Comparison of ENCODE assay signal across 10 cellular contexts in genomic region chr5:71719092-71719964, GRCh38. TPM values are rescaled to one million over a fixed set of nuclear protein-coding genes. Genes with fewer than 3 reads are reported as not detected.
A peak's percentile ranks its signal among the peaks of the same experiment; 100 is the strongest.
DNase-seq lines count a peak whose midpoint lies in the region; ATAC-seq and TF ChIP-seq lines count a peak whose summit lies in the region.
"Had no signal": no experiment of that assay in that cellular context is flagged by ENCODE, and none has a peak within 500 bp of the region (broad histone marks: within the 10 kb centered on the region; RNA-seq: fewer than 3 reads in every experiment).

Gene CARTPT, plus strand, starts transcription at chr5:71719275. Its CDS starts 19 bp downstream, at chr5:71719294.

- H3K27me3 Mint-ChIP-seq in activated CD8-positive, alpha-beta T cell treated with anti-CD3 and anti-CD28 coated beads for 36 hours, result peaks cover 52% of the 10 kb centered on the region
- H3K27me3 Mint-ChIP-seq in activated CD8-positive, alpha-beta T cell treated with anti-CD3 and anti-CD28 coated beads, Interleukin-2, amount 10 ng/mL, durations not matched to agents 7 days and 5 days (ENCODE audit: low read depth), result peaks cover 64% of the 10 kb centered on the region
- peaks cover 16% of the 10 kb centered on the region for H3K27me3 Mint-ChIP-seq in glutamatergic neuron (ENCODE audit: unreplicated experiment)
- H3K27me3 Mint-ChIP-seq in CD8-positive, alpha-beta T cell (ENCODE audit: low read depth), result peaks cover 64% of the 10 kb centered on the region

- no peak within 1 kb of the TSS for H3K27ac Mint-ChIP-seq in activated CD8-positive, alpha-beta T cell treated with anti-CD3 and anti-CD28 coated beads for 36 hours
- no peak within 1 kb of the TSS for H3K27ac Mint-ChIP-seq in activated CD8-positive, alpha-beta T cell treated with anti-CD3 and anti-CD28 coated beads, Interleukin-2, amount 10 ng/mL, durations not matched to agents 7 days and 5 days
- no peak within 1 kb of the TSS for H3K27ac Mint-ChIP-seq in glutamatergic neuron (ENCODE audit: unreplicated experiment)
- no peak within 1 kb of the TSS for H3K27ac Mint-ChIP-seq in stimulated activated effector memory CD8-positive, alpha-beta T cell treated with anti-CD3 and anti-CD28 coated beads, Interleukin-12 subunit alpha, Interleukin-12 subunit beta, amount 100 ng/mL, for 72 hours
- H3K27ac Mint-ChIP-seq in CD8-positive, alpha-beta T cell, result no peak within 1 kb of the TSS

- ATAC-seq in activated CD8-positive, alpha-beta T cell treated with anti-CD3 and anti-CD28 coated beads for 36 hours, result no peak
- no peak for ATAC-seq in activated CD8-positive, alpha-beta T cell treated with anti-CD3 and anti-CD28 coated beads, Interleukin-2, amount 10 ng/mL, durations not matched to agents 7 days and 5 days
- peak; percentile 28 for ATAC-seq in stimulated activated effector memory CD8-positive, alpha-beta T cell treated with anti-CD3 and anti-CD28 coated beads, Interleukin-12 subunit alpha, Interleukin-12 subunit beta, amount 100 ng/mL, for 72 hours
- ATAC-seq in CD8-positive, alpha-beta T cell, result no peak

- no peaks in the 10 kb centered on the region for H3K36me3 ChIP-seq in CD8-positive, alpha-beta T cell (ENCODE audit: insufficient read depth, low read length)

- H3K4me3 Mint-ChIP-seq in activated CD8-positive, alpha-beta T cell treated with anti-CD3 and anti-CD28 coated beads for 36 hours, result no peak within 1 kb of the TSS
- H3K4me3 Mint-ChIP-seq in activated CD8-positive, alpha-beta T cell treated with anti-CD3 and anti-CD28 coated beads, Interleukin-2, amount 10 ng/mL, durations not matched to agents 7 days and 5 days, result no peak within 1 kb of the TSS
- H3K4me3 Mint-ChIP-seq in glutamatergic neuron (ENCODE audit: unreplicated experiment), result peak within 1 kb of the TSS; percentile 81
- no peak within 1 kb of the TSS for H3K4me3 Mint-ChIP-seq in stimulated activated effector memory CD8-positive, alpha-beta T cell treated with anti-CD3 and anti-CD28 coated beads, Interleukin-12 subunit alpha, Interleukin-12 subunit beta, amount 100 ng/mL, for 72 hours
- no peak within 1 kb of the TSS for H3K4me3 Mint-ChIP-seq in CD8-positive, alpha-beta T cell

- H3K4me1 Mint-ChIP-seq in activated CD8-positive, alpha-beta T cell treated with anti-CD3 and anti-CD28 coated beads for 36 hours (ENCODE audit: low read depth), result no peaks in the 10 kb centered on the region
- no peaks in the 10 kb centered on the region for H3K4me1 Mint-ChIP-seq in activated CD8-positive, alpha-beta T cell treated with anti-CD3 and anti-CD28 coated beads, Interleukin-2, amount 10 ng/mL, durations not matched to agents 7 days and 5 days (ENCODE audit: low read depth)
- peaks cover 1% of the 10 kb centered on the region for H3K4me1 Mint-ChIP-seq in glutamatergic neuron (ENCODE audit: low read depth, unreplicated experiment)
- peaks cover 7% of the 10 kb centered on the region for H3K4me1 Mint-ChIP-seq in stimulated activated effector memory CD8-positive, alpha-beta T cell treated with anti-CD3 and anti-CD28 coated beads, Interleukin-12 subunit alpha, Interleukin-12 subunit beta, amount 100 ng/mL, for 72 hours
- no peaks in the 10 kb centered on the region for H3K4me1 Mint-ChIP-seq in CD8-positive, alpha-beta T cell (ENCODE audit: low read depth)

- no peak within 1 kb of the TSS for H3K27ac ChIP-seq in CD8-positive, alpha-beta T cell (ENCODE audit: low read depth, low read length)

- peaks cover 14% of the 10 kb centered on the region for H3K27me3 ChIP-seq in CD8-positive, alpha-beta T cell (ENCODE audit: insufficient read depth, low read length)

- intact Hi-C loops in activated CD8-positive, alpha-beta T cell treated with anti-CD3 and anti-CD28 coated beads for 36 hours (cut with micrococcal nuclease), result no loop called here
- intact Hi-C loops in CD8-positive, alpha-beta T cell (cut with DNase I, micrococcal nuclease), result no loop called here

- no peaks in the 10 kb centered on the region for H3K9me3 ChIP-seq in CD8-positive, alpha-beta T cell (ENCODE audit: low read length)

- H3K4me1 ChIP-seq in CD8-positive, alpha-beta T cell (ENCODE audit: insufficient read depth, low read length), result no peaks in the 10 kb centered on the region

- TF ChIP-seq CTCF in activated CD8-positive, alpha-beta T cell treated with anti-CD3 and anti-CD28 coated beads for 36 hours (IDR thresholded peaks at IDR 0.05), result no peak
- no peak for TF ChIP-seq CTCF in glutamatergic neuron (IDR thresholded peaks at IDR 0.05; ENCODE audit: partially characterized antibody, unreplicated experiment)
- TF ChIP-seq CTCF in CD8-positive, alpha-beta T cell (IDR thresholded peaks at IDR 0.05), result no peak

- no peak within 1 kb of the TSS for H3K4me3 ChIP-seq in CD8-positive, alpha-beta T cell (ENCODE audit: low read depth, low read length)

- CTCF ChIA-PET in activated CD8-positive, alpha-beta T cell treated with anti-CD3 and anti-CD28 coated beads for 36 hours (lab: Charles Lee), result no interaction called here
- CTCF ChIA-PET in activated CD8-positive, alpha-beta T cell treated with anti-CD3 and anti-CD28 coated beads, Interleukin-2, amount 10 ng/mL, durations not matched to agents 7 days and 5 days (lab: Charles Lee), result interaction anchor here (1.5 kb wide), 1 partner anchor 30 kb away, joined by 3 read pairs; no protein-coding TSS in a partner anchor
- CTCF ChIA-PET in CD8-positive, alpha-beta T cell (lab: Charles Lee), result interaction anchor here (1.7 kb wide), 1 partner anchor 10 kb away, joined by 5 read pairs; no protein-coding TSS in a partner anchor

- H3K36me3 Mint-ChIP-seq in activated CD8-positive, alpha-beta T cell treated with anti-CD3 and anti-CD28 coated beads for 36 hours (ENCODE audit: low read depth), result no peaks in the 10 kb centered on the region
- H3K36me3 Mint-ChIP-seq in activated CD8-positive, alpha-beta T cell treated with anti-CD3 and anti-CD28 coated beads, Interleukin-2, amount 10 ng/mL, durations not matched to agents 7 days and 5 days (ENCODE audit: low read depth), result no peaks in the 10 kb centered on the region
- H3K36me3 Mint-ChIP-seq in glutamatergic neuron (ENCODE audit: unreplicated experiment), result no peaks in the 10 kb centered on the region
- no peaks in the 10 kb centered on the region for H3K36me3 Mint-ChIP-seq in stimulated activated effector memory CD8-positive, alpha-beta T cell treated with anti-CD3 and anti-CD28 coated beads, Interleukin-12 subunit alpha, Interleukin-12 subunit beta, amount 100 ng/mL, for 72 hours
- no peaks in the 10 kb centered on the region for H3K36me3 Mint-ChIP-seq in CD8-positive, alpha-beta T cell

- peak; percentile 3 for DNase-seq in activated CD8-positive, alpha-beta T cell treated with anti-CD3 and anti-CD28 coated beads for 36 hours
- no peak for DNase-seq in activated CD8-positive, alpha-beta T cell treated with anti-CD3 and anti-CD28 coated beads, Interleukin-2, amount 10 ng/mL, durations not matched to agents 7 days and 5 days
- DNase-seq in SK-N-DZ (ENCODE audit: low spot score), result peak; percentile 10
- peak; percentile 29 for DNase-seq in glutamatergic neuron
- no peak for DNase-seq in stimulated activated effector memory CD8-positive, alpha-beta T cell treated with anti-CD3 and anti-CD28 coated beads, Interleukin-12 subunit alpha, Interleukin-12 subunit beta, amount 100 ng/mL, for 72 hours (ENCODE audit: low spot score in 2 of 2)
- DNase-seq in CD8-positive, alpha-beta T cell, result no peak
- no peak for DNase-seq in NCI-H2029 (lab: John Stamatoyannopoulos, UW)
- no peak for DNase-seq in DMS153 (lab: John Stamatoyannopoulos, UW)
- DNase-seq: activated CD4-positive, alpha-beta T cell treated with anti-CD3 and anti-CD28 coated beads, Interleukin-2, amount 50 U/mL, for 4 hours; SIG-M5 had no signal

- no peaks in the 10 kb centered on the region for H3K9me3 Mint-ChIP-seq in activated CD8-positive, alpha-beta T cell treated with anti-CD3 and anti-CD28 coated beads for 36 hours
- H3K9me3 Mint-ChIP-seq in activated CD8-positive, alpha-beta T cell treated with anti-CD3 and anti-CD28 coated beads, Interleukin-2, amount 10 ng/mL, durations not matched to agents 7 days and 5 days (ENCODE audit: insufficient read depth), result no peaks in the 10 kb centered on the region
- peaks cover 1% of the 10 kb centered on the region for H3K9me3 Mint-ChIP-seq in glutamatergic neuron (ENCODE audit: unreplicated experiment)
- no peaks in the 10 kb centered on the region for H3K9me3 Mint-ChIP-seq in stimulated activated effector memory CD8-positive, alpha-beta T cell treated with anti-CD3 and anti-CD28 coated beads, Interleukin-12 subunit alpha, Interleukin-12 subunit beta, amount 100 ng/mL, for 72 hours
- H3K9me3 Mint-ChIP-seq in CD8-positive, alpha-beta T cell, result no peaks in the 10 kb centered on the region

- POLR2A ChIA-PET in activated CD8-positive, alpha-beta T cell treated with anti-CD3 and anti-CD28 coated beads for 36 hours (lab: Charles Lee), result no interaction called here
- POLR2A ChIA-PET in activated CD8-positive, alpha-beta T cell treated with anti-CD3 and anti-CD28 coated beads, Interleukin-2, amount 10 ng/mL, durations not matched to agents 7 days and 5 days (lab: Charles Lee), result no interaction called here
- POLR2A ChIA-PET in CD8-positive, alpha-beta T cell (lab: Charles Lee), result no interaction called here

RNA-seq across cellular contexts. Expression of gene CARTPT, which starts in this region (rescaled TPM):
- not detected for total RNA-seq in activated CD8-positive, alpha-beta T cell treated with anti-CD3 and anti-CD28 coated beads for 36 hours
- not detected for total RNA-seq in activated CD8-positive, alpha-beta T cell treated with anti-CD3 and anti-CD28 coated beads, Interleukin-2, amount 10 ng/mL, durations not matched to agents 7 days and 5 days
- polyA plus RNA-seq in SK-N-DZ (2014; cell fraction: cytosol; rRNA removed), result not detected in 2 replicates
- not detected in 2 replicates for polyA plus RNA-seq in SK-N-DZ (2014; cell fraction: nucleus; rRNA removed)
- not detected for total RNA-seq in glutamatergic neuron (ENCODE audit: unreplicated experiment)
- not detected for total RNA-seq in CD8-positive, alpha-beta T cell

Comparison
In these comparisons a context has a peak if more than half of its experiments do, and no peak if none do; other contexts are left out.
1. Peak in DNase-seq in activated CD8-positive, alpha-beta T cell treated with anti-CD3 and anti-CD28 coated beads for 36 hours; RNA of the gene not detected or under 1 TPM.
2. Peak in DNase-seq in glutamatergic neuron; RNA of the gene not detected or under 1 TPM.